ENCODE assay signal across 1 cellular context in genomic region chr17:57288034-57288752, GRCh38.
TF ChIP-seq lines count a peak whose summit lies in the region.

No MANE protein-coding gene starts in this region.

TF ChIP-seq in K562, 482 proteins besides CTCF, POLR2A, EP300 and RAD21 (continued from another document):
- TF ChIP-seq PKNOX1 (IDR thresholded peaks at IDR 0.05), result peak; percentile 60
- peak in 1 of 2 experiments; percentile 84 for TF ChIP-seq AFF1 (IDR thresholded peaks at IDR 0.05; ENCODE audit: low read depth in 1 of 2, partially characterized antibody in 2 of 2)
- TF ChIP-seq CREBBP (IDR thresholded peaks at IDR 0.05; ENCODE audit: low read depth, low read length), result no peak
TF ChIP-seq in K562: peak in this region for 8.
